In genomic region chr22:35592418-35592967, GRCh38 we compare ENCODE assay signal across 19 cellular contexts. TPM values are rescaled to one million over a fixed set of nuclear protein-coding genes. Genes with fewer than 3 reads are reported as not detected.
DNase-seq lines count a peak whose midpoint lies in the region; ATAC-seq and TF ChIP-seq lines count a peak whose summit lies in the region.
"Had no signal": no experiment of that assay in that cellular context is flagged by ENCODE, and none has a peak within 500 bp of the region (broad histone marks: within the 10 kb centered on the region; RNA-seq: fewer than 3 reads in every experiment).

No MANE protein-coding gene starts in this region.

- WGBS in ovary, 3 donors, result 21 to 30% (median 28%) methylated on average over 4 of the region's 4 CpGs
- WGBS in lower leg skin, 2 donors, result 65 to 71% methylated on average over 3 of the region's 4 CpGs

- no peaks in the 10 kb centered on the region for H3K36me3 Mint-ChIP-seq in MCF 10A (ENCODE audit: insufficient read depth, unreplicated experiment)
- no peaks in the 10 kb centered on the region for H3K36me3 Mint-ChIP-seq in activated naive CD4-positive, alpha-beta T cell treated with anti-CD3 and anti-CD28 coated beads, Interleukin-2, amount 50 U/mL, for 72 hours
- H3K36me3 Mint-ChIP-seq: CD4-positive, CD25-positive, alpha-beta regulatory T cell had no signal

- ATAC-seq in HG03439 (IDR thresholded peaks at IDR 0.05; ENCODE audit: unreplicated experiment), result no peak
- no peak for ATAC-seq in activated naive CD4-positive, alpha-beta T cell treated with anti-CD3 and anti-CD28 coated beads, Interleukin-2, amount 50 U/mL, for 72 hours
- ATAC-seq: activated CD8-positive, alpha-beta T cell treated with anti-CD3 and anti-CD28 coated beads for 36 hours had no signal

- H3K4me1 ChIP-seq in breast epithelium (peaks cover 0 to 5% of the 10 kb centered on the region in 2 donors), left ventricle myocardium inferior (peaks cover 89% of the 10 kb centered on the region), ovary (ENCODE audit: insufficient read depth) (peaks cover 2% of the 10 kb centered on the region)
- H3K4me1 ChIP-seq: colonic mucosa had no signal

- no peaks in the 10 kb centered on the region for H3K27me3 ChIP-seq in breast epithelium
- no peaks in the 10 kb centered on the region for H3K27me3 ChIP-seq in left ventricle myocardium inferior (ENCODE audit: low read depth)
- H3K27me3 ChIP-seq in ovary, result no peaks in the 10 kb centered on the region
- H3K27me3 ChIP-seq: colonic mucosa, suprapubic skin had no signal

- DNase-seq in MCF 10A (ENCODE audit: unreplicated experiment) (no peak), breast epithelium (ENCODE audit: low spot score in 2 of 2) (no peak), left ventricle myocardium inferior (no peak), ovary (peak in 2 of 5 donors; percentile 36 to 57), hepatic stellate cell (ENCODE audit: low spot score) (no peak), lower leg skin (ENCODE audit: low spot score in 2 of 2) (no peak)
- no peak for DNase-seq in activated naive CD4-positive, alpha-beta T cell treated with anti-CD3 and anti-CD28 coated beads, Interleukin-2, amount 50 U/mL, for 72 hours (ENCODE audit: low spot score in 2 of 2)
- DNase-seq: activated CD8-positive, alpha-beta T cell treated with anti-CD3 and anti-CD28 coated beads for 36 hours; amygdala; CD4-positive, CD25-positive, alpha-beta regulatory T cell; colonic mucosa; NCI-H1930; NCI-H526 had no signal

- CTCF ChIA-PET in MCF 10A (lab: Yijun Ruan, JAX), result interaction anchor here (0.5 to 1.7 kb wide), 2 partner anchors 10 to 237 kb away, joined by 4 to 9 read pairs; no protein-coding TSS in a partner anchor

- TF ChIP-seq EP300 in ovary (IDR thresholded peaks at IDR 0.05), result no peak

- no peaks in the 10 kb centered on the region for H3K9me3 Mint-ChIP-seq in MCF 10A (ENCODE audit: unreplicated experiment)
- no peaks in the 10 kb centered on the region for H3K9me3 Mint-ChIP-seq in activated naive CD4-positive, alpha-beta T cell treated with anti-CD3 and anti-CD28 coated beads, Interleukin-2, amount 50 U/mL, for 72 hours
- H3K9me3 Mint-ChIP-seq: activated CD8-positive, alpha-beta T cell treated with anti-CD3 and anti-CD28 coated beads for 36 hours; CD4-positive, CD25-positive, alpha-beta regulatory T cell had no signal

- no peaks in the 10 kb centered on the region for H3K27me3 Mint-ChIP-seq in MCF 10A (ENCODE audit: insufficient read depth, unreplicated experiment)

- POLR2A ChIA-PET in MCF 10A (lab: Yijun Ruan, JAX), result no interaction called here

- TF ChIP-seq POLR2A in breast epithelium (IDR thresholded peaks at IDR 0.05) (no peak), ovary (IDR thresholded peaks at IDR 0.05) (no peak), lower leg skin (IDR thresholded peaks at IDR 0.05) (no peak)

- BruUV-seq in MCF 10A (replicated peaks; lab: Mats Ljungman, UMichigan), result no TSS peak

- H3K27ac Mint-ChIP-seq in MCF 10A (ENCODE audit: low read depth, unreplicated experiment), result peak overlapping the region; percentile 47
- peak overlapping the region in 1 of 2 donors; percentile 75 for H3K27ac Mint-ChIP-seq in activated naive CD4-positive, alpha-beta T cell treated with anti-CD3 and anti-CD28 coated beads, Interleukin-2, amount 50 U/mL, for 72 hours
- H3K27ac Mint-ChIP-seq: activated CD8-positive, alpha-beta T cell treated with anti-CD3 and anti-CD28 coated beads for 36 hours; CD4-positive, CD25-positive, alpha-beta regulatory T cell; progenitor cell of endocrine pancreas had no signal

- H3K36me3 ChIP-seq in breast epithelium (no peaks in the 10 kb centered on the region), left ventricle myocardium inferior (no peaks in the 10 kb centered on the region), ovary (no peaks in the 10 kb centered on the region)
- H3K36me3 ChIP-seq: colonic mucosa, suprapubic skin had no signal

- no peak overlapping the region for H3K4me3 Mint-ChIP-seq in MCF 10A (ENCODE audit: unreplicated experiment)
- H3K4me3 Mint-ChIP-seq: activated CD8-positive, alpha-beta T cell treated with anti-CD3 and anti-CD28 coated beads for 36 hours; CD4-positive, CD25-positive, alpha-beta regulatory T cell had no signal

- peak overlapping the region in 1 of 2 donors; percentile 43 for H3K27ac ChIP-seq in breast epithelium
- peak overlapping the region; percentile 90 for H3K27ac ChIP-seq in left ventricle myocardium inferior (replicated peaks)
- H3K27ac ChIP-seq in ovary, result peak overlapping the region; percentile 28 to 75
- H3K27ac ChIP-seq: 22Rv1, colonic mucosa, suprapubic skin, VCaP had no signal

- intact Hi-C loops in MCF 10A (cut with micrococcal nuclease) (no loop called here), breast epithelium (cut with DNase I; ENCODE audit: low total_unique reads) (no loop called here), left ventricle myocardium inferior (cut with micrococcal nuclease) (no loop called here), ovary (cut with DNase I) (no loop called here), lower leg skin (cut with DNase I; ENCODE audit: low total_unique reads) (no loop called here)

- peaks cover 28% of the 10 kb centered on the region for H3K4me1 Mint-ChIP-seq in MCF 10A (ENCODE audit: insufficient read depth, unreplicated experiment)
- H3K4me1 Mint-ChIP-seq: CD4-positive, CD25-positive, alpha-beta regulatory T cell had no signal

- no peak overlapping the region for H3K4me3 ChIP-seq in breast epithelium
- H3K4me3 ChIP-seq in left ventricle myocardium inferior, result no peak overlapping the region
- H3K4me3 ChIP-seq in ovary, result no peak overlapping the region
- no peak overlapping the region for H3K4me3 ChIP-seq in lower leg skin (ENCODE audit: low read depth, poor library complexity, severe bottlenecking)
- H3K4me3 ChIP-seq: colonic mucosa, suprapubic skin had no signal

- H3K9me3 ChIP-seq in breast epithelium (no peaks in the 10 kb centered on the region), left ventricle myocardium inferior (replicated peaks) (no peaks in the 10 kb centered on the region), ovary (no peaks in the 10 kb centered on the region)
- H3K9me3 ChIP-seq: colonic mucosa, suprapubic skin had no signal

- TF ChIP-seq CTCF in MCF 10A (IDR thresholded peaks at IDR 0.05; ENCODE audit: unreplicated experiment) (no peak), breast epithelium (IDR thresholded peaks at IDR 0.05) (no peak), left ventricle myocardium inferior (IDR thresholded peaks at IDR 0.05; ENCODE audit: borderline replicate concordance) (no peak), ovary (IDR thresholded peaks at IDR 0.05) (no peak), lower leg skin (IDR thresholded peaks at IDR 0.05) (no peak)

RNA-seq across cellular contexts. Expression of gene MB, which starts 24.6 kb away (rescaled TPM):
- not detected in 2 replicates for total RNA-seq in MCF 10A (2022)
- total RNA-seq in breast epithelium, result 10 to 100 TPM in 1 of 3 donors, 1 to 10 TPM in 1, under 1 TPM in 1; 0.48 to 13.1 (median 10.0) TPM
- 16,708 TPM for total RNA-seq in left ventricle myocardium inferior
- 1 to 10 TPM in 4 of 7 donors, not detected in 3; 1.3 to 3.0 (median 1.7) TPM for total RNA-seq in ovary
- polyA plus RNA-seq in ovary, result 1 to 10 TPM; 1.7 to 2.6 TPM
- 10 to 100 TPM in 2 of 4 donors, 1 to 10 TPM in 2; 2.2 to 23.4 (median 9.6) TPM for total RNA-seq in lower leg skin
- total RNA-seq in activated naive CD4-positive, alpha-beta T cell treated with anti-CD3 and anti-CD28 coated beads, Interleukin-2, amount 50 U/mL, for 72 hours, result under 1 TPM in 1 of 2 donors, not detected in 1; 0.47 TPM
- total RNA-seq: activated CD8-positive, alpha-beta T cell treated with anti-CD3 and anti-CD28 coated beads for 36 hours; CD4-positive, CD25-positive, alpha-beta regulatory T cell; glomerular endothelial cell; progenitor cell of endocrine pancreas had no signal
- polyA plus RNA-seq: CD4-positive, CD25-positive, alpha-beta regulatory T cell had no signal

RNA-seq across cellular contexts. Expression of gene RASD2, which starts 51.9 kb away (rescaled TPM):
- total RNA-seq in MCF 10A (2022) (not detected in 2 replicates), breast epithelium (1 to 10 TPM in 1 of 3 donors, under 1 TPM in 2; 0.16 to 1.3 (median 0.88) TPM), left ventricle myocardium inferior (5.0 TPM), ovary (1 to 10 TPM in 5 of 7 donors, under 1 TPM in 2; 0.24 to 4.4 (median 2.8) TPM), lower leg skin (1 to 10 TPM in 2 of 4 donors, under 1 TPM in 2; 0.27 to 3.2 (median 1.4) TPM)
- polyA plus RNA-seq in ovary, result 1 to 10 TPM in 1 of 2 donors, under 1 TPM in 1; 0.75 to 1.3 TPM
- under 1 TPM; 0.08 to 0.46 TPM for total RNA-seq in activated naive CD4-positive, alpha-beta T cell treated with anti-CD3 and anti-CD28 coated beads, Interleukin-2, amount 50 U/mL, for 72 hours
- total RNA-seq: activated CD8-positive, alpha-beta T cell treated with anti-CD3 and anti-CD28 coated beads for 36 hours had no signal

RNA-seq across cellular contexts. Expression of gene APOL6, which starts 55.8 kb away (rescaled TPM):
- 7.2 and 9.6 TPM in 2 replicates for total RNA-seq in MCF 10A (2022)
- total RNA-seq in breast epithelium, result 10 to 100 TPM; 21.2 to 59.7 (median 25.6) TPM
- 4.8 TPM for total RNA-seq in left ventricle myocardium inferior
- total RNA-seq in ovary, result 10 to 100 TPM; 11.1 to 34.1 (median 21.4) TPM
- 10 to 100 TPM; 12.6 to 18.6 TPM for polyA plus RNA-seq in ovary
- 1 to 10 TPM; 3.0 to 3.9 (median 3.8) TPM for total RNA-seq in lower leg skin
- 10 to 100 TPM; 23.5 to 33.2 TPM for total RNA-seq in activated naive CD4-positive, alpha-beta T cell treated with anti-CD3 and anti-CD28 coated beads, Interleukin-2, amount 50 U/mL, for 72 hours

Comparison
In these comparisons a context has a peak if more than half of its experiments do, and no peak if none do; other contexts are left out.
1. RNA of gene MB, which starts 24.6 kb away (total RNA-seq): 16,708 TPM in left ventricle myocardium inferior (single experiment); 2.2 to 23.4 TPM in lower leg skin, 0.48 to 13.1 TPM in breast epithelium, 1.3 to 3.0 TPM in ovary, 0.47 TPM in activated naive CD4-positive, alpha-beta T cell treated with anti-CD3 and anti-CD28 coated beads, Interleukin-2, amount 50 U/mL, for 72 hours and not detected in MCF 10A; every median in the first group is over 100 times any median in the second.